13 cellular contexts compared by ENCODE assay signal in the genomic region with DNA sequence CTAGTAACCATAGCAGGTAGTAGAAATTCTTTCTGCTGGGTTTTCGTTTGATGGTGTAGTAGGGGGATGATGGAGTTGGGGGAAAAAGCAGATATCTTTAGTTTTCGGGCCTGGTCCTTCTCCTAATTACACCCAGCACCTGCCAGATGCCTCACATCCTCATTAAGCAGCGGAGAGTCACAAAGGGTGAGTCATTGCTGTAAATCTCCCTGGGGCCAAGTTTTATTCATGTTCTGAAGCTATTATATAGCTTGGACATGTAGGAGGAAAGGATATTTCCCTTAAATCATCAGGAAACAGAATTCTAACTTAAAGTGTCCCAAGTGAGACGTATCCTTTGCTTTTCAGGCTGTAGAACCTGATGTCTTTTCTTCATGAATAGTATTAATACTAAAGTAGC. TPM values are rescaled to one million over a fixed set of nuclear protein-coding genes. Genes with fewer than 3 reads are reported as not detected.
DNase-seq lines count a peak whose midpoint lies in the region; ATAC-seq and TF ChIP-seq lines count a peak whose summit lies in the region.
"Had no signal": no experiment of that assay in that cellular context is flagged by ENCODE, and none has a peak within 500 bp of the region (broad histone marks: within the 10 kb centered on the region; RNA-seq: fewer than 3 reads in every experiment).

No MANE protein-coding gene starts in this region.

- ATAC-seq in GM19035 (IDR thresholded peaks at IDR 0.05; ENCODE audit: unreplicated experiment), result no peak
- ATAC-seq: T-helper 17 cell had no signal

- no peaks in the 10 kb centered on the region for H3K9me3 Mint-ChIP-seq in MCF 10A (ENCODE audit: unreplicated experiment)
- H3K9me3 Mint-ChIP-seq: CD8-positive, alpha-beta memory T cell had no signal

- POLR2A ChIA-PET in MCF 10A (lab: Yijun Ruan, JAX), result interaction anchor here (0.7 to 3.2 kb wide), 13 partner anchors 9 to 82 kb away, joined by 3 to 18 read pairs (median 4); partner anchors contain the start of genes C3AR1 and FOXJ2

- H3K4me1 ChIP-seq in breast epithelium (no peaks in the 10 kb centered on the region), NT2/D1 (ENCODE audit: insufficient read depth, insufficient read length) (no peaks in the 10 kb centered on the region)

- peaks cover 17% of the 10 kb centered on the region for H3K4me1 Mint-ChIP-seq in MCF 10A (ENCODE audit: insufficient read depth, unreplicated experiment)

- no peak overlapping the region for H3K27ac ChIP-seq in breast epithelium

- no peaks in the 10 kb centered on the region for H3K27me3 ChIP-seq in breast epithelium
- H3K27me3 ChIP-seq in NT2/D1 (ENCODE audit: insufficient read depth, insufficient read length), result no peaks in the 10 kb centered on the region

- no peak overlapping the region for H3K4me3 Mint-ChIP-seq in MCF 10A (ENCODE audit: unreplicated experiment)
- H3K4me3 Mint-ChIP-seq: CD8-positive, alpha-beta memory T cell; T-helper 17 cell had no signal

- no peak overlapping the region for H3K27ac Mint-ChIP-seq in MCF 10A (ENCODE audit: low read depth, unreplicated experiment)

- H3K27me3 Mint-ChIP-seq in MCF 10A (ENCODE audit: insufficient read depth, unreplicated experiment), result no peaks in the 10 kb centered on the region
- H3K27me3 Mint-ChIP-seq: CD8-positive, alpha-beta memory T cell; T-helper 17 cell had no signal

- CTCF ChIA-PET in MCF 10A (lab: Yijun Ruan, JAX), result interaction anchor here (0.6 to 2.9 kb wide), 8 partner anchors 29 to 1059 kb away, joined by 3 to 42 read pairs (median 9); partner anchors contain the start of gene LPCAT3

- DNase-seq in MCF 10A (ENCODE audit: unreplicated experiment) (peak; percentile 80), breast epithelium (ENCODE audit: low spot score in 2 of 2) (no peak), NT2/D1 (ENCODE audit: low read depth, low spot score) (peak; percentile 52), fibroblast of gingiva (ENCODE audit: low read depth) (peak; percentile 15), DMS153 (lab: John Stamatoyannopoulos, UW) (no peak), nucleus accumbens (lab: John Stamatoyannopoulos, UW) (no peak)
- no peak for DNase-seq in activated T-cell treated with anti-CD3 and anti-CD28 coated beads, Interleukin-2, amount 50 U/mL, for 1 hour
- DNase-seq: CD8-positive, alpha-beta memory T cell; NCI-H345; retina; T-helper 17 cell had no signal

- BruUV-seq in MCF 10A (replicated peaks; lab: Mats Ljungman, UMichigan), result no TSS peak

- no peak overlapping the region for H3K4me3 ChIP-seq in breast epithelium
- H3K4me3 ChIP-seq in NT2/D1 (ENCODE audit: insufficient read length, low read depth), result no peak overlapping the region

- TF ChIP-seq POLR2A in breast epithelium (IDR thresholded peaks at IDR 0.05), result no peak

- intact Hi-C loops in MCF 10A (cut with micrococcal nuclease), result no loop called here
- intact Hi-C loops in breast epithelium (cut with DNase I; ENCODE audit: low total_unique reads), result no loop called here

- TF ChIP-seq CTCF in MCF 10A (IDR thresholded peaks at IDR 0.05; ENCODE audit: unreplicated experiment) (no peak), breast epithelium (IDR thresholded peaks at IDR 0.05) (no peak)

- no peaks in the 10 kb centered on the region for H3K9me3 ChIP-seq in breast epithelium
- H3K9me3 ChIP-seq in NT2/D1 (ENCODE audit: insufficient read depth, low read length), result no peaks in the 10 kb centered on the region

- no peaks in the 10 kb centered on the region for H3K36me3 ChIP-seq in breast epithelium
- no peaks in the 10 kb centered on the region for H3K36me3 ChIP-seq in NT2/D1 (ENCODE audit: insufficient read depth, insufficient read length, low read length)

- no peak overlapping the region for H3K9ac ChIP-seq in NT2/D1 (ENCODE audit: insufficient read length, low read depth)

- no peaks in the 10 kb centered on the region for H3K36me3 Mint-ChIP-seq in MCF 10A (ENCODE audit: insufficient read depth, unreplicated experiment)

RNA-seq across cellular contexts. Expression of gene NECAP1, which starts 4.9 kb away (rescaled TPM):
- total RNA-seq in MCF 10A (2022) (53.7 and 59.3 TPM in 2 replicates), breast epithelium (10 to 100 TPM; 29.5 to 47.0 (median 32.3) TPM)

RNA-seq across cellular contexts. Expression of gene C3AR1, which starts 11.0 kb away (rescaled TPM):
- not detected in 2 replicates for total RNA-seq in MCF 10A (2022)
- 10 to 100 TPM in 2 of 3 donors, 1 to 10 TPM in 1; 6.6 to 46.2 (median 17.7) TPM for total RNA-seq in breast epithelium
- total RNA-seq: H1 had no signal

RNA-seq across cellular contexts. Expression of gene FOXJ2, which starts 44.7 kb away (rescaled TPM):
- total RNA-seq in MCF 10A (2022), result 19.7 and 21.1 TPM in 2 replicates
- total RNA-seq in breast epithelium, result 10 to 100 TPM; 11.1 to 14.2 (median 13.4) TPM

RNA-seq across cellular contexts. Expression of gene CLEC4A, which starts 46.2 kb away (rescaled TPM):
- total RNA-seq in MCF 10A (2022), result 0.79 and 1.3 TPM in 2 replicates
- total RNA-seq in breast epithelium, result 1 to 10 TPM; 2.5 to 3.9 (median 3.4) TPM

Comparison
In these comparisons a context has a peak if more than half of its experiments do, and no peak if none do; other contexts are left out.
1. DNase-seq: peak in MCF 10A (single experiment), NT2/D1 (single experiment) and fibroblast of gingiva (single experiment); none in breast epithelium (0 of 2), DMS153 (single experiment), nucleus accumbens (0 of 56) and activated T-cell treated with anti-CD3 and anti-CD28 coated beads, Interleukin-2, amount 50 U/mL, for 1 hour (single experiment).